ENCODE assay signal across 16 cellular contexts in genomic region chr2:160356485-160356884, GRCh38.
DNase-seq lines count a peak whose midpoint lies in the region; ATAC-seq and TF ChIP-seq lines count a peak whose summit lies in the region.
"Had no signal": no experiment of that assay in that cellular context is flagged by ENCODE, and none has a peak within 500 bp of the region (broad histone marks: within the 10 kb centered on the region; RNA-seq: fewer than 3 reads in every experiment).

No MANE protein-coding gene starts in this region.

- H3K4me1 Mint-ChIP-seq in CD8-positive, alpha-beta T cell (ENCODE audit: low read depth) = peaks cover 76% of the 10 kb centered on the region
- H3K4me1 Mint-ChIP-seq in activated T-helper 17 cell treated with anti-CD3 and anti-CD28 coated beads, Interleukin-2, amount 50 U/mL, for 72 hours = peaks cover 48% of the 10 kb centered on the region
- peaks cover 69 to 87% of the 10 kb centered on the region in 2 donors for H3K4me1 Mint-ChIP-seq in natural killer cell

- ATAC-seq in CD8-positive, alpha-beta T cell = no peak
- ATAC-seq in activated T-helper 17 cell treated with anti-CD3 and anti-CD28 coated beads, Interleukin-2, amount 50 U/mL, for 72 hours (replicated peaks) = no peak
- no peak for ATAC-seq in natural killer cell
- no peak for ATAC-seq in GM18502 (IDR thresholded peaks at IDR 0.05; ENCODE audit: poor library complexity, unreplicated experiment)
- ATAC-seq: Panc1, Right ventricle myocardium inferior had no signal

- H3K9me3 ChIP-seq in CD8-positive, alpha-beta T cell (ENCODE audit: low read length) = no peaks in the 10 kb centered on the region
- H3K9me3 ChIP-seq: BLaER1 had no signal

- CTCF ChIA-PET in CD8-positive, alpha-beta T cell (lab: Charles Lee) = no interaction called here

- H3K4me3 Mint-ChIP-seq in CD8-positive, alpha-beta T cell = no peak overlapping the region
- H3K4me3 Mint-ChIP-seq in activated T-helper 17 cell treated with anti-CD3 and anti-CD28 coated beads, Interleukin-2, amount 50 U/mL, for 72 hours = no peak overlapping the region
- H3K4me3 Mint-ChIP-seq in natural killer cell = no peak overlapping the region

- TF ChIP-seq CTCF in CD8-positive, alpha-beta T cell (IDR thresholded peaks at IDR 0.05) = no peak
- no peak for TF ChIP-seq CTCF in natural killer cell (IDR thresholded peaks at IDR 0.05)

- H3K9me3 Mint-ChIP-seq in CD8-positive, alpha-beta T cell = peaks cover 2% of the 10 kb centered on the region
- peaks cover 5% of the 10 kb centered on the region for H3K9me3 Mint-ChIP-seq in activated T-helper 17 cell treated with anti-CD3 and anti-CD28 coated beads, Interleukin-2, amount 50 U/mL, for 72 hours
- no peaks in the 10 kb centered on the region for H3K9me3 Mint-ChIP-seq in natural killer cell

- no peaks in the 10 kb centered on the region for H3K36me3 ChIP-seq in CD8-positive, alpha-beta T cell (ENCODE audit: insufficient read depth, low read length)
- H3K36me3 ChIP-seq: BLaER1 had no signal

- POLR2A ChIA-PET in CD8-positive, alpha-beta T cell (lab: Charles Lee) = no interaction called here

- no peak overlapping the region for H3K27ac ChIP-seq in CD8-positive, alpha-beta T cell (ENCODE audit: low read depth, low read length)
- H3K27ac ChIP-seq: 22Rv1, BLaER1 had no signal

- peaks cover 10% of the 10 kb centered on the region for H3K4me1 ChIP-seq in CD8-positive, alpha-beta T cell (ENCODE audit: insufficient read depth, low read length)
- H3K4me1 ChIP-seq: BLaER1 had no signal

- no peaks in the 10 kb centered on the region for H3K27me3 Mint-ChIP-seq in CD8-positive, alpha-beta T cell (ENCODE audit: low read depth)
- H3K27me3 Mint-ChIP-seq in activated T-helper 17 cell treated with anti-CD3 and anti-CD28 coated beads, Interleukin-2, amount 50 U/mL, for 72 hours = no peaks in the 10 kb centered on the region
- H3K27me3 Mint-ChIP-seq in natural killer cell (ENCODE audit: low read depth in 2 of 2) = no peaks in the 10 kb centered on the region

- H3K4me3 ChIP-seq in CD8-positive, alpha-beta T cell (ENCODE audit: low read depth, low read length) = no peak overlapping the region
- H3K4me3 ChIP-seq: BLaER1 had no signal

- H3K36me3 Mint-ChIP-seq in CD8-positive, alpha-beta T cell = peaks cover 39% of the 10 kb centered on the region
- H3K36me3 Mint-ChIP-seq in activated T-helper 17 cell treated with anti-CD3 and anti-CD28 coated beads, Interleukin-2, amount 50 U/mL, for 72 hours (ENCODE audit: low read depth) = peaks cover 38% of the 10 kb centered on the region
- no peaks in the 10 kb centered on the region for H3K36me3 Mint-ChIP-seq in natural killer cell

- intact Hi-C loops in CD8-positive, alpha-beta T cell (cut with DNase I, micrococcal nuclease) = loop anchor here in 1 of 2 experiments (1.0 to 5.0 kb wide), 2 partner anchors 9 to 36 kb away; no protein-coding TSS in a partner anchor
- intact Hi-C loops in natural killer cell (cut with micrococcal nuclease) = loop anchor here (10.0 kb wide), 1 partner anchor 48 kb away; no protein-coding TSS in a partner anchor

- peak overlapping the region; percentile 71 for H3K27ac Mint-ChIP-seq in CD8-positive, alpha-beta T cell
- peak overlapping the region; percentile 19 for H3K27ac Mint-ChIP-seq in activated T-helper 17 cell treated with anti-CD3 and anti-CD28 coated beads, Interleukin-2, amount 50 U/mL, for 72 hours
- H3K27ac Mint-ChIP-seq in natural killer cell = peak overlapping the region; percentile 71 to 79

- no peaks in the 10 kb centered on the region for H3K27me3 ChIP-seq in CD8-positive, alpha-beta T cell (ENCODE audit: insufficient read depth, low read length)
- H3K27me3 ChIP-seq: BLaER1 had no signal

- peak; percentile 7 for DNase-seq in SIG-M5 treated with dmso at 0.1 percent for 504 hours (lab: John Stamatoyannopoulos, UW; ENCODE audit: unreplicated experiment)
- no peak for DNase-seq in SIG-M5 (lab: John Stamatoyannopoulos, UW)
- no peak for DNase-seq in CD8-positive, alpha-beta T cell
- no peak for DNase-seq in natural killer cell
- DNase-seq in DMS53 treated with DMSO at 0.1 percent for 48 hours (lab: John Stamatoyannopoulos, UW; ENCODE audit: unreplicated experiment) = no peak
- DNase-seq in activated CD8-positive, alpha-beta memory T cell treated with anti-CD3 and anti-CD28 coated beads for 24 hours = no peak
- DNase-seq: DMS 273 treated with DMSO at 0.1 percent for 48 hours, NCI-H1105, NCI-H1694, NCI-H524 had no signal

Comparison
In these comparisons a context has a peak if more than half of its experiments do, and no peak if none do; other contexts are left out.
1. H3K27ac Mint-ChIP-seq: peak in every context shown above with its lines; median percentile 75 in natural killer cell; 71 in CD8-positive, alpha-beta T cell; 19 in activated T-helper 17 cell treated with anti-CD3 and anti-CD28 coated beads, Interleukin-2, amount 50 U/mL, for 72 hours.